In genomic region chr3:184380627-184381260, GRCh38 we compare ENCODE assay signal across 9 cellular contexts. TPM values are rescaled to one million over a fixed set of nuclear protein-coding genes. Genes with fewer than 3 reads are reported as not detected.
A peak's percentile ranks its signal among the peaks of the same experiment; 100 is the strongest.
DNase-seq lines count a peak whose midpoint lies in the region; ATAC-seq, FAIRE-seq and TF ChIP-seq lines count a peak whose summit lies in the region.
"Had no signal": no experiment of that assay in that cellular context is flagged by ENCODE, and none has a peak within 500 bp of the region (broad histone marks: within the 10 kb centered on the region; RNA-seq: fewer than 3 reads in every experiment).

No MANE protein-coding gene starts in this region.

- peaks cover 0 to 8% of the 10 kb centered on the region in 2 donors for H3K36me3 Mint-ChIP-seq in CD14-positive monocyte

- H3K4me3 Mint-ChIP-seq in CD14-positive monocyte, result peak overlapping the region; percentile 34 to 86

- no peak overlapping the region for H3K27ac Mint-ChIP-seq in CD14-positive monocyte

- ATAC-seq in PC-3 (peak; percentile 16; the same call in 1 of the 2 replicates), GM19035 (IDR thresholded peaks at IDR 0.05; ENCODE audit: unreplicated experiment) (no peak), HG03025 (IDR thresholded peaks at IDR 0.05; ENCODE audit: low FRiP score, unreplicated experiment) (no peak)

- no peak for DNase-seq in CD14-positive monocyte (ENCODE audit: low spot score)
- DNase-seq in PC-3, result no peak
- DNase-seq in fibroblast of lung (ENCODE audit: low read depth in 2 of 2), result no peak
- peak; percentile 91 for DNase-seq in osteoblast (ENCODE audit: insufficient read length, low spot score, missing footprints)
- DNase-seq in RCC 7860 (ENCODE audit: low spot score), result no peak
- no peak for DNase-seq in AG08395 (ENCODE audit: low spot score)
- DNase-seq: stimulated activated CD4-positive, alpha-beta T cell treated with anti-CD3 and anti-CD28 coated beads, Interleukin-2, amount 100 ng/mL, for 48 hours had no signal

- no TSS peak for BruUV-seq in PC-3 (replicated peaks; lab: Mats Ljungman, UMichigan)

- H3K27me3 ChIP-seq in PC-3 (ENCODE audit: low read length) (peaks cover 57% of the 10 kb centered on the region), fibroblast of lung (ENCODE audit: control insufficient read depth, insufficient read depth, low read length) (peaks cover 36% of the 10 kb centered on the region), osteoblast (ENCODE audit: insufficient read depth, low read length) (peaks cover 59% of the 10 kb centered on the region)

- FAIRE-seq in RCC 7860 (lab: Jason Lieb, UNC), result no peak

- no peak for TF ChIP-seq CTCF in CD14-positive monocyte (IDR thresholded peaks at IDR 0.05)
- no peak for TF ChIP-seq CTCF in PC-3 (conservative IDR thresholded peaks at IDR 0.05; ENCODE audit: low read depth, low read length)
- TF ChIP-seq CTCF in fibroblast of lung (conservative IDR thresholded peaks at IDR 0.05 in 1 of 2, IDR thresholded peaks at IDR 0.05 in 1 of 2; ENCODE audit: low read depth in 1 of 2, low read length in 2 of 2), result no peak
- no peak for TF ChIP-seq CTCF in osteoblast (IDR thresholded peaks at IDR 0.05; ENCODE audit: extremely low read depth, low read depth, low read length)

- peaks cover 0 to 21% (median 6%) of the 10 kb centered on the region in 7 donors for H3K9me3 Mint-ChIP-seq in CD14-positive monocyte

- no peaks in the 10 kb centered on the region for H3K9me2 ChIP-seq in PC-3 (replicated peaks; ENCODE audit: low read length)

- H3K27ac ChIP-seq in PC-3 (ENCODE audit: low read length) (no peak overlapping the region), fibroblast of lung (ENCODE audit: insufficient read depth, low read length) (no peak overlapping the region), osteoblast (ENCODE audit: low read depth, low read length) (no peak overlapping the region)

- peak overlapping the region; percentile 58; the same call in 1 of the 2 replicates for H2AFZ ChIP-seq in PC-3 (ENCODE audit: low read length)
- no peak overlapping the region for H2AFZ ChIP-seq in fibroblast of lung (ENCODE audit: low read length)
- H2AFZ ChIP-seq in osteoblast (ENCODE audit: low read length), result no peak overlapping the region

- H3K79me2 ChIP-seq in PC-3 (ENCODE audit: low read length) (no peaks in the 10 kb centered on the region), fibroblast of lung (ENCODE audit: control insufficient read depth, insufficient read depth, low read length) (no peaks in the 10 kb centered on the region), osteoblast (ENCODE audit: insufficient read depth, low read length) (no peaks in the 10 kb centered on the region)

- H3K9me3 ChIP-seq in PC-3 (ENCODE audit: low read length) (no peaks in the 10 kb centered on the region), fibroblast of lung (ENCODE audit: control insufficient read depth, insufficient read depth, low read depth, low read length) (no peaks in the 10 kb centered on the region), osteoblast (ENCODE audit: low read depth, low read length) (no peaks in the 10 kb centered on the region)

- H3K4me3 ChIP-seq in PC-3 (ENCODE audit: low read length) (peak overlapping the region; percentile 31; the same call in 1 of the 2 replicates), fibroblast of lung (replicated peaks in 1 of 4; ENCODE audit: control extremely low read depth in 1 of 4, insufficient read depth in 1 of 4, low read depth in 3 of 4, low read length in 4 of 4) (peak overlapping the region in 2 of 4 experiments; percentile 21 to 51), osteoblast (ENCODE audit: insufficient read depth, low read length) (peak overlapping the region; percentile 19)

- POLR2A ChIA-PET in PC-3 (lab: Charles Lee; ENCODE audit: unreplicated experiment), result interaction anchor here (0.5 kb wide), 1 partner anchor 170 kb away, joined by 3 read pairs; no protein-coding TSS in a partner anchor

- H3K27me3 Mint-ChIP-seq in CD14-positive monocyte (ENCODE audit: low read depth in 3 of 3), result peaks cover 74 to 76% (median 75%) of the 10 kb centered on the region in 3 donors

- H3K36me3 ChIP-seq in PC-3 (ENCODE audit: low read depth, low read length) (no peaks in the 10 kb centered on the region), fibroblast of lung (ENCODE audit: control insufficient read depth, insufficient read depth, low read length) (no peaks in the 10 kb centered on the region), osteoblast (ENCODE audit: insufficient read depth, low read length) (no peaks in the 10 kb centered on the region)

- no peak overlapping the region for H3K9ac ChIP-seq in PC-3 (ENCODE audit: low read length)
- H3K9ac ChIP-seq in fibroblast of lung (ENCODE audit: insufficient read depth, low read length), result no peak overlapping the region

- H3F3A ChIP-seq in PC-3 (ENCODE audit: low read length, unreplicated experiment), result no peaks in the 10 kb centered on the region

- intact Hi-C loops in CD14-positive monocyte (cut with micrococcal nuclease), result no loop called here
- intact Hi-C loops in PC-3 (cut with micrococcal nuclease), result no loop called here

- peaks cover 19% of the 10 kb centered on the region for H3K4me1 Mint-ChIP-seq in CD14-positive monocyte

- H4K20me1 ChIP-seq in PC-3 (ENCODE audit: low read length), result no peaks in the 10 kb centered on the region
- no peaks in the 10 kb centered on the region for H4K20me1 ChIP-seq in fibroblast of lung (ENCODE audit: control insufficient read depth, extremely low read depth, insufficient read depth, low read length)
- H4K20me1 ChIP-seq in osteoblast (ENCODE audit: insufficient read depth, low read length), result no peaks in the 10 kb centered on the region

- H3K4me1 ChIP-seq in PC-3 (ENCODE audit: insufficient read depth, low read length) (no peaks in the 10 kb centered on the region), fibroblast of lung (ENCODE audit: control insufficient read depth, extremely low read depth, insufficient read depth, low read length) (no peaks in the 10 kb centered on the region), osteoblast (ENCODE audit: insufficient read depth, low read length) (no peaks in the 10 kb centered on the region)

- CTCF ChIA-PET in PC-3 (lab: Charles Lee), result no interaction called here

- peak overlapping the region; percentile 70 for H3K4me2 ChIP-seq in PC-3 (ENCODE audit: low read length)
- peak overlapping the region; percentile 1 for H3K4me2 ChIP-seq in fibroblast of lung (ENCODE audit: extremely low read depth, insufficient read depth, low read length)
- H3K4me2 ChIP-seq in osteoblast (ENCODE audit: insufficient read depth, low read length), result peak overlapping the region; percentile 60

RNA-seq across cellular contexts. Expression of gene CHRD, which starts 0.9 kb away (rescaled TPM):
- polyA plus RNA-seq in CD14-positive monocyte (not detected), fibroblast of lung (0.46 and 1.3 TPM in 2 replicates)
- total RNA-seq in PC-3 (2014; rRNA removed) (not detected in 2 replicates), fibroblast of lung (1.3 and 4.8 TPM in 2 replicates), osteoblast (0.29 and 0.36 TPM in 2 replicates)
- polyA plus RNA-seq in fibroblast of lung (2012), result 1.6 and 2.4 TPM in 2 replicates
- 0.07 and 1.9 TPM in 2 replicates for polyA minus RNA-seq in fibroblast of lung (ENCODE audit: low replicate concordance)

RNA-seq across cellular contexts. Expression of gene THPO, which starts 2.7 kb away (rescaled TPM):
- polyA plus RNA-seq in CD14-positive monocyte (not detected), fibroblast of lung (0.16 and 0.27 TPM in 2 replicates)
- total RNA-seq in PC-3 (2014; rRNA removed) (not detected in 2 replicates), fibroblast of lung (0.50 and 0.51 TPM in 2 replicates), osteoblast (under 0.01 TPM in 1 of 2 replicates, not detected in the other)
- 0.16 and 0.45 TPM in 2 replicates for polyA plus RNA-seq in fibroblast of lung (2012)
- 0.59 TPM in 1 of 2 replicates, not detected in the other for polyA minus RNA-seq in fibroblast of lung (ENCODE audit: low replicate concordance)

RNA-seq across cellular contexts. Expression of gene POLR2H, which starts 19.2 kb away (rescaled TPM):
- polyA plus RNA-seq in CD14-positive monocyte, result 10 to 100 TPM; 21.7 to 24.6 TPM
- total RNA-seq in PC-3 (2014; rRNA removed), result 184 and 193 TPM in 2 replicates
- 59.6 and 62.4 TPM in 2 replicates for total RNA-seq in fibroblast of lung
- polyA plus RNA-seq in fibroblast of lung, result 100 and 124 TPM in 2 replicates
- 50.4 and 60.6 TPM in 2 replicates for polyA plus RNA-seq in fibroblast of lung (2012)
- polyA minus RNA-seq in fibroblast of lung (ENCODE audit: low replicate concordance), result 41.5 and 47.6 TPM in 2 replicates
- 47.4 and 61.2 TPM in 2 replicates for total RNA-seq in osteoblast

RNA-seq across cellular contexts. Expression of gene CLCN2, which starts 19.3 kb away (rescaled TPM):
- polyA plus RNA-seq in CD14-positive monocyte (under 1 TPM in 1 of 2 donors, not detected in 1; 0.16 TPM), fibroblast of lung (0.93 and 1.7 TPM in 2 replicates)
- total RNA-seq in PC-3 (2014; rRNA removed) (13.0 and 17.0 TPM in 2 replicates), fibroblast of lung (1.8 and 3.1 TPM in 2 replicates), osteoblast (3.2 and 4.3 TPM in 2 replicates)
- polyA plus RNA-seq in fibroblast of lung (2012), result 0.92 and 1.9 TPM in 2 replicates
- 1.3 and 5.4 TPM in 2 replicates for polyA minus RNA-seq in fibroblast of lung (ENCODE audit: low replicate concordance)

RNA-seq across cellular contexts. Expression of gene FAM131A, which starts 43.3 kb away (rescaled TPM):
- 1 to 10 TPM; 5.8 to 7.7 TPM for polyA plus RNA-seq in CD14-positive monocyte
- total RNA-seq in PC-3 (2014; rRNA removed), result 21.9 and 24.2 TPM in 2 replicates
- 18.5 and 22.3 TPM in 2 replicates for total RNA-seq in fibroblast of lung
- polyA plus RNA-seq in fibroblast of lung, result 9.3 and 13.4 TPM in 2 replicates
- 8.2 and 15.1 TPM in 2 replicates for polyA plus RNA-seq in fibroblast of lung (2012)
- polyA minus RNA-seq in fibroblast of lung (ENCODE audit: low replicate concordance), result 12.5 and 18.4 TPM in 2 replicates
- total RNA-seq in osteoblast, result 9.8 and 10.6 TPM in 2 replicates

Comparison
In these comparisons a context has a peak if more than half of its experiments do, and no peak if none do; other contexts are left out.
1. H3K4me2 ChIP-seq: peak in every context shown above with its lines; median percentile 70 in PC-3; 60 in osteoblast; 1 in fibroblast of lung.